2 cellular contexts compared by ENCODE assay signal in genomic region chr20:53116733-53117132, GRCh38.
TF ChIP-seq lines count a peak whose summit lies in the region.

No MANE protein-coding gene starts in this region.

TF ChIP-seq in HepG2, 621 proteins besides CTCF, POLR2A, EP300 and RAD21 (continued from another document):
- TF ChIP-seq IRF1 (CRISPR knock-in tag; IDR thresholded peaks at IDR 0.05; ENCODE audit: low read depth), result no peak
- peak; percentile 13; the same call in 1 of the 2 replicates for TF ChIP-seq MAFF (IDR thresholded peaks at IDR 0.05; ENCODE audit: low read depth, low read length)
- peak; percentile 55 to 66 for TF ChIP-seq MAFK (conservative IDR thresholded peaks at IDR 0.05 in 1 of 2, IDR thresholded peaks at IDR 0.05 in 1 of 2; ENCODE audit: low read length in 2 of 2)
- TF ChIP-seq ZNF362 (CRISPR knock-in tag; IDR thresholded peaks at IDR 0.05; ENCODE audit: borderline replicate concordance), result no peak
- no peak for TF ChIP-seq NFIB (CRISPR knock-in tag; IDR thresholded peaks at IDR 0.05; ENCODE audit: borderline replicate concordance)
TF ChIP-seq in HepG2: peak in this region for 2.

TF ChIP-seq in GM23338, 12 proteins besides CTCF, POLR2A, EP300 and RAD21:
- no peak for TF ChIP-seq ZNF462 (CRISPR knock-in tag; IDR thresholded peaks at IDR 0.05)
- TF ChIP-seq NANOG (IDR thresholded peaks at IDR 0.05; ENCODE audit: borderline replicate concordance), result no peak
- no peak for TF ChIP-seq JUNB (IDR thresholded peaks at IDR 0.05; ENCODE audit: unreplicated experiment)
- TF ChIP-seq POLR2AphosphoS5 (IDR thresholded peaks at IDR 0.05; ENCODE audit: low read depth), result no peak
- TF ChIP-seq STAT1 (IDR thresholded peaks at IDR 0.05; ENCODE audit: unreplicated experiment), result no peak
